Comparison of ENCODE assay signal across 8 cellular contexts in genomic region chr11:117814766-117815261, GRCh38. TPM values are rescaled to one million over a fixed set of nuclear protein-coding genes. Genes with fewer than 3 reads are reported as not detected.
DNase-seq lines count a peak whose midpoint lies in the region; ATAC-seq and TF ChIP-seq lines count a peak whose summit lies in the region.

No MANE protein-coding gene starts in this region.

- DNase-seq in NCI-H2107 treated with DMSO at 0.1 percent for 48 hours (lab: John Stamatoyannopoulos, UW; ENCODE audit: unreplicated experiment) = peak; percentile 88
- DNase-seq in activated CD8-positive, alpha-beta memory T cell treated with anti-CD3 and anti-CD28 coated beads, Interleukin-2, amount 10 ng/mL, durations not matched to agents 7 days and 5 days = peak; percentile 94
- no peak for DNase-seq in glutamatergic neuron
- DNase-seq in stimulated activated CD4-positive, alpha-beta T cell treated with anti-CD3 and anti-CD28 coated beads, Interleukin-15, amount 100 ng/mL, for 48 hours (ENCODE audit: low read depth in 2 of 2) = peak; percentile 57 to 63
- DNase-seq in PC-3 = no peak
- no peak for DNase-seq in occipital lobe (lab: John Stamatoyannopoulos, UW)

- H3K4me2 ChIP-seq in PC-3 (ENCODE audit: low read length) = no peak overlapping the region

- no peak overlapping the region for H3K9ac ChIP-seq in PC-3 (ENCODE audit: low read length)

- no peak overlapping the region for H3K27ac ChIP-seq in PC-3 (ENCODE audit: low read length)

- H4K20me1 ChIP-seq in PC-3 (ENCODE audit: low read length) = no peaks in the 10 kb centered on the region

- H2AFZ ChIP-seq in PC-3 (ENCODE audit: low read length) = no peak overlapping the region

- no peaks in the 10 kb centered on the region for H3F3A ChIP-seq in PC-3 (ENCODE audit: low read length, unreplicated experiment)

- POLR2A ChIA-PET in PC-3 (lab: Charles Lee; ENCODE audit: unreplicated experiment) = no interaction called here

- intact Hi-C loops in PC-3 (cut with micrococcal nuclease) = loop anchor here (5.0 kb wide), 2 partner anchors 388 to 578 kb away; no protein-coding TSS in a partner anchor

- H3K9me3 ChIP-seq in PC-3 (ENCODE audit: low read length) = no peaks in the 10 kb centered on the region

- no peak for TF ChIP-seq CTCF in glutamatergic neuron (IDR thresholded peaks at IDR 0.05; ENCODE audit: partially characterized antibody, unreplicated experiment)
- TF ChIP-seq CTCF in PC-3 (conservative IDR thresholded peaks at IDR 0.05; ENCODE audit: low read depth, low read length) = no peak

- no peaks in the 10 kb centered on the region for H3K9me3 Mint-ChIP-seq in activated CD8-positive, alpha-beta memory T cell treated with anti-CD3 and anti-CD28 coated beads, Interleukin-2, amount 10 ng/mL, durations not matched to agents 7 days and 5 days (ENCODE audit: low read depth)
- peaks cover 4% of the 10 kb centered on the region for H3K9me3 Mint-ChIP-seq in glutamatergic neuron (ENCODE audit: unreplicated experiment)

- BruUV-seq in PC-3 (replicated peaks; lab: Mats Ljungman, UMichigan) = no TSS peak

- no peak overlapping the region for H3K4me3 ChIP-seq in PC-3 (ENCODE audit: low read length)

- peak overlapping the region; percentile 98 for H3K27ac Mint-ChIP-seq in activated CD8-positive, alpha-beta memory T cell treated with anti-CD3 and anti-CD28 coated beads, Interleukin-2, amount 10 ng/mL, durations not matched to agents 7 days and 5 days
- H3K27ac Mint-ChIP-seq in glutamatergic neuron (ENCODE audit: unreplicated experiment) = no peak overlapping the region

- no peaks in the 10 kb centered on the region for H3K27me3 Mint-ChIP-seq in activated CD8-positive, alpha-beta memory T cell treated with anti-CD3 and anti-CD28 coated beads, Interleukin-2, amount 10 ng/mL, durations not matched to agents 7 days and 5 days
- peaks cover 1% of the 10 kb centered on the region for H3K27me3 Mint-ChIP-seq in glutamatergic neuron (ENCODE audit: unreplicated experiment)

- H3K36me3 Mint-ChIP-seq in activated CD8-positive, alpha-beta memory T cell treated with anti-CD3 and anti-CD28 coated beads, Interleukin-2, amount 10 ng/mL, durations not matched to agents 7 days and 5 days = no peaks in the 10 kb centered on the region
- H3K36me3 Mint-ChIP-seq in glutamatergic neuron (ENCODE audit: unreplicated experiment) = no peaks in the 10 kb centered on the region

- CTCF ChIA-PET in activated CD8-positive, alpha-beta memory T cell treated with anti-CD3 and anti-CD28 coated beads, Interleukin-2, amount 10 ng/mL, durations not matched to agents 7 days and 5 days (lab: Charles Lee) = interaction anchor here (0.7 to 11.3 kb wide), 10 partner anchors 11 to 390 kb away, joined by 3 to 343 read pairs (median 27); partner anchors contain the start of genes DSCAML1 and FXYD2
- CTCF ChIA-PET in PC-3 (lab: Charles Lee) = interaction anchor here (0.7 kb wide), 1 partner anchor 388 kb away, joined by 3 read pairs; no protein-coding TSS in a partner anchor

- peaks cover 61% of the 10 kb centered on the region for H3K4me1 Mint-ChIP-seq in activated CD8-positive, alpha-beta memory T cell treated with anti-CD3 and anti-CD28 coated beads, Interleukin-2, amount 10 ng/mL, durations not matched to agents 7 days and 5 days
- peaks cover 10% of the 10 kb centered on the region for H3K4me1 Mint-ChIP-seq in glutamatergic neuron (ENCODE audit: low read depth, unreplicated experiment)

- peaks cover 14% of the 10 kb centered on the region for H3K4me1 ChIP-seq in PC-3 (ENCODE audit: insufficient read depth, low read length)

- ATAC-seq in GM18511 (IDR thresholded peaks at IDR 0.05; ENCODE audit: unreplicated experiment) (peak; percentile 47), HG02970 (IDR thresholded peaks at IDR 0.05; ENCODE audit: low FRiP score, unreplicated experiment) (peak; percentile 32), PC-3 (no peak)
- peak; percentile 60 for ATAC-seq in activated CD8-positive, alpha-beta memory T cell treated with anti-CD3 and anti-CD28 coated beads, Interleukin-2, amount 10 ng/mL, durations not matched to agents 7 days and 5 days

- H3K9me2 ChIP-seq in PC-3 (replicated peaks; ENCODE audit: low read length) = no peaks in the 10 kb centered on the region

- H3K36me3 ChIP-seq in PC-3 (ENCODE audit: low read depth, low read length) = no peaks in the 10 kb centered on the region

- peak overlapping the region; percentile 65 for H3K4me3 Mint-ChIP-seq in activated CD8-positive, alpha-beta memory T cell treated with anti-CD3 and anti-CD28 coated beads, Interleukin-2, amount 10 ng/mL, durations not matched to agents 7 days and 5 days
- H3K4me3 Mint-ChIP-seq in glutamatergic neuron (ENCODE audit: unreplicated experiment) = peak overlapping the region; percentile 11

- H3K79me2 ChIP-seq in PC-3 (ENCODE audit: low read length) = no peaks in the 10 kb centered on the region

- peaks cover 4% of the 10 kb centered on the region for H3K27me3 ChIP-seq in PC-3 (ENCODE audit: low read length)

RNA-seq across cellular contexts. Expression of gene FXYD2, which starts 9.7 kb away (rescaled TPM):
- 10 to 100 TPM; 13.1 to 19.0 TPM for total RNA-seq in activated CD8-positive, alpha-beta memory T cell treated with anti-CD3 and anti-CD28 coated beads, Interleukin-2, amount 10 ng/mL, durations not matched to agents 7 days and 5 days
- total RNA-seq in glutamatergic neuron (ENCODE audit: unreplicated experiment) (0.44 TPM), PC-3 (2014; rRNA removed) (not detected in 2 replicates), occipital lobe (0.62 TPM)

RNA-seq across cellular contexts. Expression of gene DSCAML1, which starts 17.8 kb away (rescaled TPM):
- total RNA-seq in activated CD8-positive, alpha-beta memory T cell treated with anti-CD3 and anti-CD28 coated beads, Interleukin-2, amount 10 ng/mL, durations not matched to agents 7 days and 5 days = 1 to 10 TPM in 1 of 2 experiments, under 1 TPM in 1; 0.42 to 1.4 TPM
- 0.07 TPM for total RNA-seq in glutamatergic neuron (ENCODE audit: unreplicated experiment)
- total RNA-seq in PC-3 (2014; rRNA removed) = not detected in 2 replicates
- 7.6 TPM for total RNA-seq in occipital lobe

Comparison
In these comparisons a context has a peak if more than half of its experiments do, and no peak if none do; other contexts are left out.
1. DNase-seq: peak in NCI-H2107 treated with DMSO at 0.1 percent for 48 hours (single experiment), activated CD8-positive, alpha-beta memory T cell treated with anti-CD3 and anti-CD28 coated beads, Interleukin-2, amount 10 ng/mL, durations not matched to agents 7 days and 5 days (single experiment) and stimulated activated CD4-positive, alpha-beta T cell treated with anti-CD3 and anti-CD28 coated beads, Interleukin-15, amount 100 ng/mL, for 48 hours (2 of 2); none in glutamatergic neuron (single experiment), PC-3 (single experiment) and occipital lobe (single experiment).